In the genomic region with DNA sequence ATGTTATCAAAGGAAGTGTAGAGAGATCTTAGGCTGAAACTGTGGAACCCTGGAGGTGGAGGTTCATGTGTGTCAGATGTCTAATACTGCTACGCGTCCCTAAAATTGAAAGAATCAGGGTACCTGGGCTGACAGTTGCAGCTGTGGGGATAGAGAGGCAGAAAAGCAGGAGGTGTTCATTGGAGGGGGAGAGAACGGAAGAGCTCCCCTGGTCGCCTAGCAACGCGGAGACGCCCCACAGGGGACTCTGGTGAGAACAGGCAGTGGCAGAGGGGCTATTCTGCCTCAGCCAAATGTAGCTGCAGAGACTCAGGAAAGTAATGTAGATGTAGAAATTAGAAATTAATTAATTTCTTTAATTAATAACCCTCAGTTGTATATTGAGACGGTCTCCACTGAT, we compare ENCODE assay signal across 35 cellular contexts. TPM values are rescaled to one million over a fixed set of nuclear protein-coding genes. Genes with fewer than 3 reads are reported as not detected.
"Had no signal": no experiment of that assay in that cellular context is flagged by ENCODE, and none has a peak within 500 bp of the region (broad histone marks: within the 10 kb centered on the region; RNA-seq: fewer than 3 reads in every experiment).

No MANE protein-coding gene starts in this region.

- ATAC-seq: activated CD8-positive, alpha-beta T cell treated with anti-CD3 and anti-CD28 coated beads for 36 hours; activated T-cell treated with anti-CD3 and anti-CD28 coated beads, Interleukin-2, amount 50 U/mL, for 72 hours; activated T-helper 17 cell treated with anti-CD3 and anti-CD28 coated beads, Interleukin-2, amount 50 U/mL, for 72 hours; Panc1 had no signal

- H3K4me2 ChIP-seq: KMS-11, SK-N-SH had no signal

- H3K4me1 ChIP-seq: SJSA1 had no signal

- H3K4me3 Mint-ChIP-seq: activated CD4-positive, alpha-beta T cell treated with anti-CD3 and anti-CD28 coated beads, Interleukin-2, amount 10 ng/mL, durations not matched to agents 24 days and 14 days; activated CD8-positive, alpha-beta T cell treated with anti-CD3 and anti-CD28 coated beads for 36 hours; activated naive CD8-positive, alpha-beta T cell treated with anti-CD3 and anti-CD28 coated beads for 36 hours; activated T-cell treated with anti-CD3 and anti-CD28 coated beads, Interleukin-2, amount 50 U/mL, for 72 hours; activated T-helper 17 cell treated with anti-CD3 and anti-CD28 coated beads, Interleukin-2, amount 50 U/mL, for 72 hours; T-helper 1 cell treated with Interleukin-12 subunit alpha and Interleukin-12 subunit beta and Interleukin-4 antibody, amounts not matched to agents 30 μg/mL and 1 μg/mL, for 36 hours; T-helper 2 cell treated with Interferon-gamma antibody and Interleukin-4, amounts not matched to agents 5 μg/mL and 100 μg/mL, for 36 hours had no signal

- H3K4me3 ChIP-seq: SJSA1 had no signal

- DNase-seq: activated CD4-positive, alpha-beta T cell treated with anti-CD3 and anti-CD28 coated beads, Interleukin-2, amount 10 ng/mL, durations not matched to agents 24 days and 14 days; activated CD4-positive, alpha-beta T cell treated with anti-CD3 and anti-CD28 coated beads, Interleukin-2, amount 50 U/mL, for 4 hours; activated CD8-positive, alpha-beta T cell treated with anti-CD3 and anti-CD28 coated beads for 36 hours; activated effector memory CD4-positive, alpha-beta T cell treated with anti-CD3 and anti-CD28 coated beads, Interleukin-2, amount 50 U/mL, for 16 hours; activated naive CD4-positive, alpha-beta T cell; activated naive CD4-positive, alpha-beta T cell treated with anti-CD3 and anti-CD28 coated beads, Interleukin-2, amount 50 U/mL, for 16 hours; activated naive CD8-positive, alpha-beta T cell treated with anti-CD3 and anti-CD28 coated beads for 36 hours; activated T-cell treated with anti-CD3 and anti-CD28 coated beads, Interleukin-2, amount 50 U/mL, for 1 hour; activated T-cell treated with anti-CD3 and anti-CD28 coated beads, Interleukin-2, amount 50 U/mL, for 72 hours; amniotic stem cell; aorta; brain microvascular endothelial cell; central memory CD4-positive, alpha-beta T cell; MM.1S; MV-4-11; NCI-H1092 treated with DMSO at 0.1 percent for 48 hours; NCI-H146; NCI-H187 treated with DMSO at 0.1 percent for 48 hours; NCI-H2081; NCI-H2171; NCI-H226; NCI-H446 treated with DMSO at 0.1 percent for 48 hours; NCI-H524; NCI-H774; SHP77; SK-N-SH had no signal

- H3K36me3 ChIP-seq: brain microvascular endothelial cell, SJSA1 had no signal

- H3K27ac ChIP-seq: brain microvascular endothelial cell, KMS-11, SJSA1 had no signal

- H3K27me3 ChIP-seq: brain microvascular endothelial cell, SJSA1 had no signal

- H3K27me3 Mint-ChIP-seq: activated CD4-positive, alpha-beta T cell treated with anti-CD3 and anti-CD28 coated beads, Interleukin-2, amount 10 ng/mL, durations not matched to agents 24 days and 14 days; activated CD8-positive, alpha-beta T cell treated with anti-CD3 and anti-CD28 coated beads for 36 hours; activated naive CD8-positive, alpha-beta T cell treated with anti-CD3 and anti-CD28 coated beads for 36 hours; activated T-helper 17 cell treated with anti-CD3 and anti-CD28 coated beads, Interleukin-2, amount 50 U/mL, for 72 hours had no signal

- H3K9ac ChIP-seq: KMS-11, SK-N-SH had no signal

- H3K9me3 ChIP-seq: SJSA1, SK-N-SH had no signal

- H3K4me1 Mint-ChIP-seq: activated CD4-positive, alpha-beta T cell treated with anti-CD3 and anti-CD28 coated beads, Interleukin-2, amount 10 ng/mL, durations not matched to agents 24 days and 14 days; activated naive CD8-positive, alpha-beta T cell treated with anti-CD3 and anti-CD28 coated beads for 36 hours; activated T-helper 17 cell treated with anti-CD3 and anti-CD28 coated beads, Interleukin-2, amount 50 U/mL, for 72 hours had no signal

- H3K27ac Mint-ChIP-seq: activated CD4-positive, alpha-beta T cell treated with anti-CD3 and anti-CD28 coated beads, Interleukin-2, amount 10 ng/mL, durations not matched to agents 24 days and 14 days; activated CD8-positive, alpha-beta T cell treated with anti-CD3 and anti-CD28 coated beads for 36 hours; activated naive CD8-positive, alpha-beta T cell treated with anti-CD3 and anti-CD28 coated beads for 36 hours; activated T-cell treated with anti-CD3 and anti-CD28 coated beads, Interleukin-2, amount 50 U/mL, for 72 hours; activated T-helper 17 cell treated with anti-CD3 and anti-CD28 coated beads, Interleukin-2, amount 50 U/mL, for 72 hours; T-helper 1 cell treated with Interleukin-12 subunit alpha and Interleukin-12 subunit beta and Interleukin-4 antibody, amounts not matched to agents 30 μg/mL and 1 μg/mL, for 36 hours; T-helper 2 cell treated with Interferon-gamma antibody and Interleukin-4, amounts not matched to agents 5 μg/mL and 100 μg/mL, for 36 hours had no signal

- FAIRE-seq: TTC549 had no signal

RNA-seq across cellular contexts. Expression of a gene that starts 10.1 kb away (rescaled TPM):
- total RNA-seq: LHCN-M2, SJSA1 had no signal
- polyA plus RNA-seq: SK-N-SH had no signal

RNA-seq across cellular contexts. Expression of a gene that starts 38.7 kb away (rescaled TPM):
- total RNA-seq: activated CD4-positive, alpha-beta T cell treated with anti-CD3 and anti-CD28 coated beads, Interleukin-2, amount 10 ng/mL, durations not matched to agents 24 days and 14 days; activated CD8-positive, alpha-beta memory T cell treated with anti-CD3 and anti-CD28 coated beads for 36 hours; activated CD8-positive, alpha-beta T cell treated with anti-CD3 and anti-CD28 coated beads for 36 hours; activated naive CD8-positive, alpha-beta T cell treated with anti-CD3 and anti-CD28 coated beads for 36 hours; activated T-helper 17 cell treated with anti-CD3 and anti-CD28 coated beads, Interleukin-2, amount 50 U/mL, for 72 hours had no signal
